In the genomic region with DNA sequence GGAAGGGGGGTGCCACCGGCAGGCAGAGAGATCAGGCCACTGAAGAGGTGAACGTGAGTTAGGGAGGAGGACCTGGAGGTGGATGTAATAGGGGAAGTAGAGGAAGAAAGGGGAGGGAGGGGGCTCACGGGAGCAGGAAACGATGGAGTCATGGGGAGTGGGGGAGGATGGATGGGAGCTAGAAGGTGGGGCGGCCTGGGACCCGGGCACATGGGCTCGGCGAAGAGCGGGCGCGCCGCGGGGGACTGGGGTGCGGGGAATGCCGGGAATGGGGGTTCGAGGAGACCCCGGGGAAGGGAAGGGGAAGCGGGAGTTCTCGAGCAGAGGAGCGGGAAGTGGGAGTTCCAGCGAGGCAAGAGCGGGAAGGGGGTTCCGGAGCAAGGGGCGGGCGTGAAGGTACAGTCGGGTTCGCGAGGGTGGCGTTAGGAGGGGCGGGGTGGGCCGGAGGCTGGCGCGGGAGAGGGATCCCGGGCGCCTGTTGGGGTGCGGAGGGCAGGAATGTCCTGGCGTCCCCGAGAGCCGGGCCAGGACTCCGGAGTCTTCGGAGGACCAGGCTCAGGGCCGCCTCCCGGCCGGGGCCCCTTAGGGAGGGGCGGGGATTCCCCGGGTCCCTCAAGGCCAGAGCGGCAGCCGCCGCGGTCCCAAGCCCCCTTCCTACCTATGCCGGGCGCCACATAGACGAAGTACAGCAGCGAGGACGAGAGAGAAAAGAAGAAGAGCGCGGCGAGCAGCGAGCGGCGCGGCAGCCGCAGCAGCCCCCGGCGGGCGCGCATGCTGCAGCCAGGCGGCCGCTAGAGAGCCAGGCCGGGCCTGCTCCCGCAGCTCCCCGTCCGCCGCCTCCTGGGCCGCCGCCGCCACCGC, we compare ENCODE assay signal across 8 cellular contexts. TPM values are rescaled to one million over a fixed set of nuclear protein-coding genes. Genes with fewer than 3 reads are reported as not detected.
DNase-seq lines count a peak whose midpoint lies in the region; ATAC-seq and TF ChIP-seq lines count a peak whose summit lies in the region.

No MANE protein-coding gene starts in this region.

- H3K9me3 ChIP-seq in OCI-LY1 (ENCODE audit: low read length): no peaks in the 10 kb centered on the region
- H3K9me3 ChIP-seq in cardiac muscle cell (ENCODE audit: low read depth): no peaks in the 10 kb centered on the region

- H2AFZ ChIP-seq in OCI-LY1 (ENCODE audit: low read length): no peak overlapping the region

- peaks cover 51% of the 10 kb centered on the region for H3K4me1 ChIP-seq in OCI-LY1 (ENCODE audit: insufficient read depth, low read length, severe bottlenecking)
- peaks cover 10% of the 10 kb centered on the region for H3K4me1 ChIP-seq in cardiac muscle cell (ENCODE audit: low read depth)

- no peaks in the 10 kb centered on the region; the same call in 1 of the 2 replicates for H3F3A ChIP-seq in OCI-LY1 (ENCODE audit: insufficient read depth, low read length)

- H3K36me3 Mint-ChIP-seq in activated naive CD4-positive, alpha-beta T cell treated with anti-CD3 and anti-CD28 coated beads, Interleukin-2, amount 10 ng/mL, durations not matched to agents 7 days and 5 days: no peaks in the 10 kb centered on the region

- peak; percentile 49 for DNase-seq in activated naive CD4-positive, alpha-beta T cell treated with Interleukin-2 at 50 U/mL for 16 hours
- no peak for DNase-seq in activated naive CD4-positive, alpha-beta T cell treated with anti-CD3 and anti-CD28 coated beads, Interleukin-2, amount 50 U/mL, for 16 hours
- peak; percentile 48 for DNase-seq in activated naive CD4-positive, alpha-beta T cell treated with anti-CD3 and anti-CD28 coated beads, Interleukin-2, amount 10 ng/mL, durations not matched to agents 7 days and 5 days
- DNase-seq in cardiac muscle cell (ENCODE audit: low read depth in 1 of 2, low spot score in 1 of 2): peak in 1 of 2 donors; percentile 11
- DNase-seq in posterior vena cava (ENCODE audit: low spot score): peak; percentile 83
- DNase-seq in effector CD4-positive, alpha-beta T cell: no peak

- peak; percentile 44 for ATAC-seq in HG02938 (IDR thresholded peaks at IDR 0.05; ENCODE audit: unreplicated experiment)

- peaks cover 52% of the 10 kb centered on the region for H3K79me2 ChIP-seq in OCI-LY1 (ENCODE audit: insufficient read depth, low read length)

- peak overlapping the region; percentile 78 for H3K4me3 Mint-ChIP-seq in activated naive CD4-positive, alpha-beta T cell treated with anti-CD3 and anti-CD28 coated beads, Interleukin-2, amount 10 ng/mL, durations not matched to agents 7 days and 5 days

- H3K27ac ChIP-seq in OCI-LY1 (ENCODE audit: low read depth, low read length, poor library complexity, severe bottlenecking): peak overlapping the region; percentile 87
- peak overlapping the region; percentile 97 for H3K27ac ChIP-seq in cardiac muscle cell

- intact Hi-C loops in posterior vena cava (cut with DNase I): loop anchor here (2.0 to 5.0 kb wide), 2 partner anchors 52 to 99 kb away; a partner anchor contains a TSS

- H3K4me2 ChIP-seq in OCI-LY1 (ENCODE audit: low read length): peak overlapping the region; percentile 73

- CTCF ChIA-PET in activated naive CD4-positive, alpha-beta T cell treated with anti-CD3 and anti-CD28 coated beads, Interleukin-2, amount 10 ng/mL, durations not matched to agents 7 days and 5 days (lab: Charles Lee): no interaction called here

- H3K36me3 ChIP-seq in OCI-LY1 (ENCODE audit: insufficient read depth, low read length): no peaks in the 10 kb centered on the region
- H3K36me3 ChIP-seq in cardiac muscle cell: no peaks in the 10 kb centered on the region

- H3K4me3 ChIP-seq in OCI-LY1 (ENCODE audit: low read depth, low read length, poor library complexity, severe bottlenecking) (peak overlapping the region; percentile 95), cardiac muscle cell (peak overlapping the region; percentile 96)

- H3K27me3 ChIP-seq in OCI-LY1 (ENCODE audit: insufficient read depth, low read length): no peaks in the 10 kb centered on the region
- H3K27me3 ChIP-seq in cardiac muscle cell: no peaks in the 10 kb centered on the region

- H3K9ac ChIP-seq in OCI-LY1 (ENCODE audit: low read length): peak overlapping the region; percentile 95

- H3K9me3 Mint-ChIP-seq in activated naive CD4-positive, alpha-beta T cell treated with anti-CD3 and anti-CD28 coated beads, Interleukin-2, amount 10 ng/mL, durations not matched to agents 7 days and 5 days: no peaks in the 10 kb centered on the region

- H3K27ac Mint-ChIP-seq in activated naive CD4-positive, alpha-beta T cell treated with anti-CD3 and anti-CD28 coated beads, Interleukin-2, amount 10 ng/mL, durations not matched to agents 7 days and 5 days: no peak overlapping the region

- peaks cover 25% of the 10 kb centered on the region for H3K4me1 Mint-ChIP-seq in activated naive CD4-positive, alpha-beta T cell treated with anti-CD3 and anti-CD28 coated beads, Interleukin-2, amount 10 ng/mL, durations not matched to agents 7 days and 5 days

- peaks cover 37% of the 10 kb centered on the region for H3K27me3 Mint-ChIP-seq in activated naive CD4-positive, alpha-beta T cell treated with anti-CD3 and anti-CD28 coated beads, Interleukin-2, amount 10 ng/mL, durations not matched to agents 7 days and 5 days

- TF ChIP-seq CTCF in OCI-LY1 (IDR thresholded peaks at IDR 0.05; ENCODE audit: low read length) (no peak), cardiac muscle cell (IDR thresholded peaks at IDR 0.05; ENCODE audit: low read depth, low read length) (no peak)

- no peaks in the 10 kb centered on the region for H4K20me1 ChIP-seq in OCI-LY1 (ENCODE audit: insufficient read depth, low read length)

- H3K9me2 ChIP-seq in OCI-LY1 (ENCODE audit: low read depth, low read length): no peaks in the 10 kb centered on the region

RNA-seq across cellular contexts. Expression of a gene that starts 0.5 kb away (rescaled TPM):
- total RNA-seq in cardiac muscle cell: 26.5 and 27.4 TPM in 2 replicates
- 11.5 and 18.0 TPM in 2 replicates for polyA plus RNA-seq in cardiac muscle cell
- 10 to 100 TPM; 26.1 to 35.2 TPM for total RNA-seq in posterior vena cava

Comparison
In these comparisons a context has a peak if more than half of its experiments do, and no peak if none do; other contexts are left out.
1. DNase-seq: peak in activated naive CD4-positive, alpha-beta T cell treated with Interleukin-2 at 50 U/mL for 16 hours (single experiment), activated naive CD4-positive, alpha-beta T cell treated with anti-CD3 and anti-CD28 coated beads, Interleukin-2, amount 10 ng/mL, durations not matched to agents 7 days and 5 days (single experiment) and posterior vena cava (single experiment); none in activated naive CD4-positive, alpha-beta T cell treated with anti-CD3 and anti-CD28 coated beads, Interleukin-2, amount 50 U/mL, for 16 hours (single experiment) and effector CD4-positive, alpha-beta T cell (single experiment).